Comparison of ENCODE assay signal across 2 cellular contexts in the genomic region with DNA sequence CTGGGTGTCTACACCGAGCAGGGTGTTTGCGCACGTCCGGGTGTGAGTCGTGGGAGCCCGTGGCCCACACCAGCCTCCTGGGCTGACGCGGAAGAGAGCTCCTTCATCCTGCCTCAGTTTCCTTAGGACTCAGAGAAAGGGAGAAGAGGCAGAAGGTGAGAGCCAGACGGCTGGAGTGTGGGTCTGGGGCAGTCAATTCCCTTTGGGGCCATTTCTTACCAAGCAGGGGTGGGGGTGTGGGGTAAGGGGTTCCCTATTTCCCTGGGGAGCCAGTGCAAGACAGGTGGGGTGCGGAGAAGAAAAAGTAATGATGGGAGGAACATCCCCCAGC.
TF ChIP-seq lines count a peak whose summit lies in the region.

No MANE protein-coding gene starts in this region.

TF ChIP-seq in GM12878, 131 proteins besides CTCF, POLR2A, EP300 and RAD21:
- TF ChIP-seq ZNF384 (IDR thresholded peaks at IDR 0.05; ENCODE audit: borderline replicate concordance, low read depth, low read length): no peak
- TF ChIP-seq ZNF24 (IDR thresholded peaks at IDR 0.05): no peak
- TF ChIP-seq, protein P1, sequence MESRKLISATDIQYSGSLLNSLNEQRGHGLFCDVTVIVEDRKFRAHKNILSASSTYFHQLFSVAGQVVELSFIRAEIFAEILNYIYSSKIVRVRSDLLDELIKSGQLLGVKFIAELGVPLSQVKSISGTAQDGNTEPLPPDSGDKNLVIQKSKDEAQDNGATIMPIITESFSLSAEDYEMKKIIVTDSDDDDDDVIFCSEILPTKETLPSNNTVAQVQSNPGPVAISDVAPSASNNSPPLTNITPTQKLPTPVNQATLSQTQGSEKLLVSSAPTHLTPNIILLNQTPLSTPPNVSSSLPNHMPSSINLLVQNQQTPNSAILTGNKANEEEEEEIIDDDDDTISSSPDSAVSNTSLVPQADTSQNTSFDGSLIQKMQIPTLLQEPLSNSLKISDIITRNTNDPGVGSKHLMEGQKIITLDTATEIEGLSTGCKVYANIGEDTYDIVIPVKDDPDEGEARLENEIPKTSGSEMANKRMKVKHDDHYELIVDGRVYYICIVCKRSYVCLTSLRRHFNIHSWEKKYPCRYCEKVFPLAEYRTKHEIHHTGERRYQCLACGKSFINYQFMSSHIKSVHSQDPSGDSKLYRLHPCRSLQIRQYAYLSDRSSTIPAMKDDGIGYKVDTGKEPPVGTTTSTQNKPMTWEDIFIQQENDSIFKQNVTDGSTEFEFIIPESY (IDR thresholded peaks at IDR 0.05): no peak
- TF ChIP-seq CHD1 (IDR thresholded peaks at IDR 0.05; ENCODE audit: low read depth, low read length): no peak

TF ChIP-seq in liver, 16 proteins besides CTCF, POLR2A, EP300 and RAD21:
- TF ChIP-seq NR2F2 (IDR thresholded peaks at IDR 0.05): no peak
